ENCODE assay signal across 10 cellular contexts in the genomic region with DNA sequence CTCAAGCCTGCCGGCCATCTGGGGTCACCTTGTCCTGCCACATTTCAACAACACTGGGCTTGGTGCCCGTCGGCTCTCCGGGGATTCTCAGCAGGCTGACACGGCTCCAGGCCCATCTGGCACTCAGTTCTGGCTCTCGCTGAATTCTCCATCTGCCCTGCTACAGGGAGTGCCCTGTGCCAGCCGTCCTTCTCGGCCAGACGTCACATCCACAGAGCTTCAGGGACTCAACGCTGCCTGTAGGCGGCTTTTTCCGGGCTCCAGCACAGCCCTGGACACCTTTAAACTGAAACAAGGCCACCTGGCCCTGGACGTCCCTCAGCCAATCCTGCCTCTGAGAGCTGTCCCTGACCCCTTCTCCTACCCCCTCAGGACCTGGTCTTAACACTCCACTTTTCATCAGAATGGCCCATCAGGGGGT. TPM values are rescaled to one million over a fixed set of nuclear protein-coding genes. Genes with fewer than 3 reads are reported as not detected.
DNase-seq lines count a peak whose midpoint lies in the region; ATAC-seq and TF ChIP-seq lines count a peak whose summit lies in the region.
"Had no signal": no experiment of that assay in that cellular context is flagged by ENCODE, and none has a peak within 500 bp of the region (broad histone marks: within the 10 kb centered on the region; RNA-seq: fewer than 3 reads in every experiment).

No MANE protein-coding gene starts in this region.

- peaks cover 14% of the 10 kb centered on the region for H3K27me3 Mint-ChIP-seq in CD4-positive, alpha-beta T cell
- peaks cover 4% of the 10 kb centered on the region for H3K27me3 Mint-ChIP-seq in activated CD4-positive, alpha-beta T cell treated with anti-CD3 and anti-CD28 coated beads for 36 hours

- H3K4me1 Mint-ChIP-seq in CD4-positive, alpha-beta T cell (ENCODE audit: low read depth), result no peaks in the 10 kb centered on the region
- H3K4me1 Mint-ChIP-seq in activated CD4-positive, alpha-beta T cell treated with anti-CD3 and anti-CD28 coated beads for 36 hours, result no peaks in the 10 kb centered on the region

- no peak overlapping the region for H3K27ac ChIP-seq in CD4-positive, alpha-beta T cell (ENCODE audit: low read depth, low read length)

- POLR2A ChIA-PET in CD4-positive, alpha-beta T cell (lab: Charles Lee), result no interaction called here
- POLR2A ChIA-PET in activated CD4-positive, alpha-beta T cell treated with anti-CD3 and anti-CD28 coated beads for 36 hours (lab: Charles Lee), result no interaction called here

- H3K9me3 Mint-ChIP-seq in CD4-positive, alpha-beta T cell, result no peaks in the 10 kb centered on the region
- H3K9me3 Mint-ChIP-seq in activated CD4-positive, alpha-beta T cell treated with anti-CD3 and anti-CD28 coated beads for 36 hours (ENCODE audit: low read depth), result no peaks in the 10 kb centered on the region

- TF ChIP-seq CTCF in CD4-positive, alpha-beta T cell (IDR thresholded peaks at IDR 0.05), result no peak

- H3K27ac Mint-ChIP-seq in CD4-positive, alpha-beta T cell, result no peak overlapping the region
- no peak overlapping the region for H3K27ac Mint-ChIP-seq in activated CD4-positive, alpha-beta T cell treated with anti-CD3 and anti-CD28 coated beads for 36 hours

- no peak overlapping the region for H3K4me3 Mint-ChIP-seq in CD4-positive, alpha-beta T cell
- no peak overlapping the region for H3K4me3 Mint-ChIP-seq in activated CD4-positive, alpha-beta T cell treated with anti-CD3 and anti-CD28 coated beads for 36 hours

- no peaks in the 10 kb centered on the region for H3K36me3 Mint-ChIP-seq in CD4-positive, alpha-beta T cell (ENCODE audit: low read depth)
- H3K36me3 Mint-ChIP-seq in activated CD4-positive, alpha-beta T cell treated with anti-CD3 and anti-CD28 coated beads for 36 hours (ENCODE audit: low read depth), result no peaks in the 10 kb centered on the region

- DNase-seq in GOT3 (lab: John Stamatoyannopoulos, UW) (peak; percentile 8), RPMI7951 (ENCODE audit: low read depth) (peak; percentile 44), head of caudate nucleus (peak in 41 of 42 donors; percentile 26 to 78 (median 62)), sciatic nerve (ENCODE audit: low spot score) (no peak)
- DNase-seq in activated T-cell treated with anti-CD3 and anti-CD28 coated beads, Interleukin-2, amount 50 U/mL, for 1 hour, result no peak
- DNase-seq in CD4-positive, alpha-beta T cell, result no peak
- DNase-seq in activated CD4-positive, alpha-beta T cell treated with anti-CD3 and anti-CD28 coated beads for 36 hours, result no peak

- no peaks in the 10 kb centered on the region for H3K27me3 ChIP-seq in CD4-positive, alpha-beta T cell (ENCODE audit: control insufficient read depth, insufficient read depth, low read length)

- intact Hi-C loops in head of caudate nucleus (cut with DNase I), result no loop called here
- intact Hi-C loops in sciatic nerve (cut with DNase I), result no loop called here
- intact Hi-C loops in CD4-positive, alpha-beta T cell (cut with DNase I, micrococcal nuclease), result no loop called here
- intact Hi-C loops in activated CD4-positive, alpha-beta T cell treated with anti-CD3 and anti-CD28 coated beads for 36 hours (cut with DNase I, micrococcal nuclease), result no loop called here

- CTCF ChIA-PET in CD4-positive, alpha-beta T cell (lab: Charles Lee), result no interaction called here
- CTCF ChIA-PET in activated CD4-positive, alpha-beta T cell treated with anti-CD3 and anti-CD28 coated beads for 36 hours (lab: Charles Lee), result interaction anchor here (1.6 to 1.7 kb wide), 2 partner anchors 10 to 14 kb away, joined by 3 to 5 read pairs; no protein-coding TSS in a partner anchor

- no peaks in the 10 kb centered on the region for H3K9me3 ChIP-seq in CD4-positive, alpha-beta T cell (ENCODE audit: control insufficient read depth, low read length)

- ATAC-seq in sciatic nerve (peak; percentile 67), GM18867 (IDR thresholded peaks at IDR 0.05; ENCODE audit: unreplicated experiment) (no peak)
- ATAC-seq in CD4-positive, alpha-beta T cell (ENCODE audit: poor library complexity), result no peak
- no peak for ATAC-seq in activated CD4-positive, alpha-beta T cell treated with anti-CD3 and anti-CD28 coated beads for 36 hours
- ATAC-seq: left colon had no signal

RNA-seq across cellular contexts. Expression of gene TMEM130, which starts 43.0 kb away (rescaled TPM):
- total RNA-seq in RPMI7951 (2014; rRNA removed; shearing (Covaris generic)), result 0.12 and 0.29 TPM in 2 replicates
- 5.7 TPM for total RNA-seq in sciatic nerve
- under 1 TPM in 1 of 2 experiments, not detected in 1; 0.39 TPM for total RNA-seq in CD4-positive, alpha-beta T cell
- total RNA-seq in activated CD4-positive, alpha-beta T cell treated with anti-CD3 and anti-CD28 coated beads for 36 hours, result under 1 TPM in 1 of 2 experiments, not detected in 1; 0.23 TPM
- total RNA-seq: dermis microvascular lymphatic vessel endothelial cell had no signal

RNA-seq across cellular contexts. Expression of gene TRRAP, which starts 51.5 kb away (rescaled TPM):
- 9.5 and 10.1 TPM in 2 replicates for total RNA-seq in RPMI7951 (2014; rRNA removed; shearing (Covaris generic))
- total RNA-seq in sciatic nerve, result 50.6 TPM
- total RNA-seq in CD4-positive, alpha-beta T cell, result 10 to 100 TPM; 47.9 to 48.3 TPM
- total RNA-seq in activated CD4-positive, alpha-beta T cell treated with anti-CD3 and anti-CD28 coated beads for 36 hours, result 10 to 100 TPM; 51.7 to 54.0 TPM

Comparison
In these comparisons a context has a peak if more than half of its experiments do, and no peak if none do; other contexts are left out.
1. DNase-seq: peak in GOT3 (single experiment), RPMI7951 (single experiment) and head of caudate nucleus (41 of 42); none in sciatic nerve (single experiment), activated T-cell treated with anti-CD3 and anti-CD28 coated beads, Interleukin-2, amount 50 U/mL, for 1 hour (single experiment), CD4-positive, alpha-beta T cell (0 of 10) and activated CD4-positive, alpha-beta T cell treated with anti-CD3 and anti-CD28 coated beads for 36 hours (single experiment).